25 cellular contexts compared by ENCODE assay signal in genomic region chr11:92626624-92627023, GRCh38.
"Had no signal": no experiment of that assay in that cellular context is flagged by ENCODE, and none has a peak within 500 bp of the region (broad histone marks: within the 10 kb centered on the region; RNA-seq: fewer than 3 reads in every experiment).

No MANE protein-coding gene starts in this region.

- ATAC-seq: effector memory CD8-positive, alpha-beta T cell; heart right ventricle; left cardiac atrium; left lung; mucosa of descending colon; natural killer cell treated with Interleukin-12 subunit alpha and Interleukin-12 subunit beta and Interleukin-15 and Interleukin-18, amount 100 ng/mL, for 72 hours; pancreas; right cardiac atrium; stimulated activated effector memory CD8-positive, alpha-beta T cell treated with anti-CD3 and anti-CD28 coated beads, Interleukin-12 subunit alpha, Interleukin-12 subunit beta, amount 100 ng/mL, for 72 hours had no signal

- H3K9me3 ChIP-seq: esophagus squamous epithelium, heart right ventricle, left lung, mucosa of descending colon, neutrophil, pancreas, sigmoid colon, testis, tibial artery had no signal

- H3K27me3 ChIP-seq: esophagus squamous epithelium, heart right ventricle, left lung, neutrophil, pancreas, sigmoid colon, testis, tibial artery had no signal

- H3K36me3 ChIP-seq: esophagus squamous epithelium, heart right ventricle, left lung, neutrophil, pancreas, sigmoid colon, tibial artery had no signal

- H3K27ac ChIP-seq: esophagus squamous epithelium, heart right ventricle, left lung, neutrophil, pancreas, sigmoid colon, testis, tibial artery had no signal

- H3K4me3 ChIP-seq: esophagus squamous epithelium, heart right ventricle, left lung, mucosa of descending colon, pancreas, sigmoid colon, testis, tibial artery had no signal

- H3K4me1 ChIP-seq: esophagus squamous epithelium, heart right ventricle, left lung, pancreas, sigmoid colon, testis, tibial artery had no signal

- DNase-seq: cortex of kidney; effector memory CD8-positive, alpha-beta T cell; erythroblast; esophagus squamous epithelium; foreskin melanocyte; glutamatergic neuron; heart right ventricle; hippocampal formation; left cardiac atrium; left lung; mesenchymal stem cell; mucosa of descending colon; naive B cell; pancreas; right cardiac atrium; sigmoid colon; stimulated activated CD4-positive, alpha-beta T cell treated with anti-CD3 and anti-CD28 coated beads, Interleukin-2, amount 100 ng/mL, for 24 hours; stimulated activated CD4-positive, alpha-beta T cell treated with anti-CD3 and anti-CD28 coated beads, Interleukin-4, amount 100 ng/mL, for 24 hours; stimulated activated naive CD4-positive, alpha-beta T cell treated with Interleukin-2 at 50 U/mL for 16 hours; substantia nigra; testis; tibial artery had no signal
